In the genomic region with DNA sequence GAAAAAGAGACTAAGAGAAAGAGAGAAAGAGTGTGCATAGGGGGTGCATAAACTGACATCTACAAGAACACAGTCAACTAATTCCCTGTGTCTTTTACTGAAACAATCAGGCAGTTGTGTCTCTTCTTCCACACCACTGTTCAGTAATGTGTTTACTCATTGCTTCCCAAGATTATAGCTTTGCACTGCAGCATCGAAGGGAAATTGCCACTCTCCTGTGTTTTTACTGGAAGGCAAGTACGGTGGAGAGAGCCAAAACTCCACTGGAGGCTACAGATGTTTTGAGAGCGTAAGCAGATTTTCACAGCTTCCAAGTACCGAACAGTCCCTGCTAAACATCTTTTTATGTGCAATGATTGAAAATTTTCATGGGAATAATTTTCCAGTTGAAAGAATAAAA, we compare ENCODE assay signal across 15 cellular contexts.
DNase-seq lines count a peak whose midpoint lies in the region; ATAC-seq, FAIRE-seq and TF ChIP-seq lines count a peak whose summit lies in the region.
"Had no signal": no experiment of that assay in that cellular context is flagged by ENCODE, and none has a peak within 500 bp of the region (broad histone marks: within the 10 kb centered on the region; RNA-seq: fewer than 3 reads in every experiment).

No MANE protein-coding gene starts in this region.

- no peaks in the 10 kb centered on the region for H3K36me3 Mint-ChIP-seq in T-helper 2 cell treated with Interferon-gamma antibody and Interleukin-4, amounts not matched to agents 5 μg/mL and 100 μg/mL, for 36 hours (ENCODE audit: low read depth)

- H3K4me3 ChIP-seq in HepG2 (replicated peaks in 1 of 3; ENCODE audit: insufficient read depth in 1 of 3, low read depth in 2 of 3, low read length in 3 of 3) (no peak overlapping the region), right lobe of liver (no peak overlapping the region)
- H3K4me3 ChIP-seq: A549 had no signal

- H3K27ac ChIP-seq in HepG2 (ENCODE audit: extremely low read length, insufficient read depth, low read length) (no peak overlapping the region), right lobe of liver (no peak overlapping the region)
- H3K27ac ChIP-seq: A549 had no signal

- FAIRE-seq in HepG2 (lab: Jason Lieb, UNC), result no peak
- FAIRE-seq: A549 had no signal

- WGBS in HepG2 (ENCODE audit: low lambda C conversion rate), result 26% methylated on average over 4 of the region's 4 CpGs
- WGBS in right lobe of liver (ENCODE audit: insufficient coverage, low coverage, low lambda C conversion rate, missing lambda C conversion rate), result 55% methylated on average over 4 of the region's 4 CpGs

- H3K27me3 Mint-ChIP-seq in T-helper 2 cell treated with Interferon-gamma antibody and Interleukin-4, amounts not matched to agents 5 μg/mL and 100 μg/mL, for 36 hours (ENCODE audit: low read depth), result peaks cover 6% of the 10 kb centered on the region

- no peaks in the 10 kb centered on the region for H3K4me1 ChIP-seq in HepG2 (ENCODE audit: insufficient read depth, low read length)
- H3K4me1 ChIP-seq in right lobe of liver, result no peaks in the 10 kb centered on the region
- H3K4me1 ChIP-seq: A549 had no signal

- no peak overlapping the region for H3K27ac Mint-ChIP-seq in T-helper 2 cell treated with Interferon-gamma antibody and Interleukin-4, amounts not matched to agents 5 μg/mL and 100 μg/mL, for 36 hours
- H3K27ac Mint-ChIP-seq: activated T-helper 2 cell treated with anti-CD3 and anti-CD28 coated beads, Interferon-gamma antibody, Interleukin-2, Interleukin-4, amounts not matched to agents 10 μg/mL and 5 μg/mL and 100 μg/mL, durations not matched to agents 14 hours and 24 hours and 36 hours had no signal

- no peak for ATAC-seq in HepG2
- ATAC-seq in right lobe of liver, result no peak
- ATAC-seq: A549; activated CD4-positive, CD25-positive, alpha-beta regulatory T cell treated with anti-CD3 and anti-CD28 coated beads, Interleukin-2, amount 50 U/mL, for 24 hours had no signal

- no peaks in the 10 kb centered on the region for H3K4me1 Mint-ChIP-seq in T-helper 2 cell treated with Interferon-gamma antibody and Interleukin-4, amounts not matched to agents 5 μg/mL and 100 μg/mL, for 36 hours (ENCODE audit: low read depth)

- no peak for TF ChIP-seq POLR2A in HepG2 (IDR thresholded peaks at IDR 0.05; ENCODE audit: insufficient read depth in 1 of 2, low read depth in 2 of 2, low read length in 2 of 2)
- TF ChIP-seq POLR2A in right lobe of liver (IDR thresholded peaks at IDR 0.05), result no peak

- no peaks in the 10 kb centered on the region for H3K79me2 ChIP-seq in HepG2 (ENCODE audit: insufficient read depth, low read length)

- no peaks in the 10 kb centered on the region for H4K20me1 ChIP-seq in HepG2 (ENCODE audit: insufficient read depth, low read length)

- peak overlapping the region; percentile 50 for H2AFZ ChIP-seq in HepG2 (ENCODE audit: low read length)

- no peak overlapping the region for H3K9ac ChIP-seq in HepG2 (ENCODE audit: insufficient read depth, low read depth, low read length)

- H3K36me3 ChIP-seq in HepG2 (replicated peaks in 1 of 2; ENCODE audit: control insufficient read depth in 1 of 2, insufficient read depth in 2 of 2, low read length in 2 of 2), result no peaks in the 10 kb centered on the region
- no peaks in the 10 kb centered on the region for H3K36me3 ChIP-seq in right lobe of liver

- no peak for TF ChIP-seq EP300 in HepG2 (IDR thresholded peaks at IDR 0.05; ENCODE audit: low read depth in 2 of 2, low read length in 2 of 2)
- TF ChIP-seq EP300 in HepG2 (CRISPR knock-in tag; IDR thresholded peaks at IDR 0.05; ENCODE audit: borderline replicate concordance), result no peak

- in situ Hi-C loops in HepG2 (cut with HindIII; ENCODE audit: extremely low pct_ligation_motif_present, low pct_unique_long_range_greater_than_20kb), result no loop called here

- H3K9me3 Mint-ChIP-seq in T-helper 2 cell treated with Interferon-gamma antibody and Interleukin-4, amounts not matched to agents 5 μg/mL and 100 μg/mL, for 36 hours, result no peaks in the 10 kb centered on the region
- H3K9me3 Mint-ChIP-seq: activated T-helper 2 cell treated with anti-CD3 and anti-CD28 coated beads, Interferon-gamma antibody, Interleukin-2, Interleukin-4, amounts not matched to agents 10 μg/mL and 5 μg/mL and 100 μg/mL, durations not matched to agents 14 hours and 24 hours and 36 hours had no signal

- CTCF ChIA-PET in HepG2 (lab: Yijun Ruan, JAX; ENCODE audit: low intra/inter-chr PET ratio, low total read pairs), result no interaction called here

- no peak overlapping the region for H3K4me2 ChIP-seq in HepG2 (ENCODE audit: low read depth, low read length)
- H3K4me2 ChIP-seq: A549 had no signal

- H3K9me3 ChIP-seq in HepG2 (ENCODE audit: low read length), result no peaks in the 10 kb centered on the region
- H3K9me3 ChIP-seq in right lobe of liver, result no peaks in the 10 kb centered on the region
- H3K9me3 ChIP-seq: A549 had no signal

- DNase-seq in HepG2 (ENCODE audit: low spot score) (no peak), right lobe of liver (no peak), fibroblast of gingiva (ENCODE audit: low read depth) (peak; percentile 86), myocyte (ENCODE audit: low read depth) (peak; percentile 48), NCI-H1436 treated with DMSO at 0.1 percent for 48 hours (lab: John Stamatoyannopoulos, UW) (no peak), posterior cingulate gyrus (no peak)
- no peak for DNase-seq in T-helper 2 cell treated with Interferon-gamma antibody and Interleukin-4, amounts not matched to agents 5 μg/mL and 100 μg/mL, for 36 hours (ENCODE audit: low spot score)
- DNase-seq in stimulated activated CD4-positive, alpha-beta T cell treated with anti-CD3 and anti-CD28 coated beads, Interleukin-12 subunit alpha, Interleukin-12 subunit beta, amount 100 ng/mL, for 4 hours, result no peak
- DNase-seq: DMS79 treated with DMSO at 0.1 percent for 48 hours; NCI-H510A; SHP77; stimulated activated naive CD4-positive, alpha-beta T cell had no signal

- H3K27me3 ChIP-seq in HepG2 (ENCODE audit: control insufficient read depth in 1 of 2, insufficient read depth in 2 of 2, low read length in 2 of 2) (no peaks in the 10 kb centered on the region), right lobe of liver (no peaks in the 10 kb centered on the region)

- intact Hi-C loops in HepG2 (cut with micrococcal nuclease; ENCODE audit: unreplicated experiment), result no loop called here
- intact Hi-C loops in right lobe of liver (cut with DNase I), result no loop called here
- intact Hi-C loops in posterior cingulate gyrus (cut with DNase I), result no loop called here

- BruUV-seq in HepG2 (replicated peaks; lab: Mats Ljungman, UMichigan), result no TSS peak

- H3K4me3 Mint-ChIP-seq in T-helper 2 cell treated with Interferon-gamma antibody and Interleukin-4, amounts not matched to agents 5 μg/mL and 100 μg/mL, for 36 hours, result no peak overlapping the region

- TF ChIP-seq CTCF in HepG2 (CRISPR knock-in tag; IDR thresholded peaks at IDR 0.05) (no peak), right lobe of liver (IDR thresholded peaks at IDR 0.05) (no peak)

- POLR2A ChIA-PET in HepG2 (lab: Yijun Ruan, JAX), result no interaction called here

- no peak for TF ChIP-seq RAD21 in HepG2 (CRISPR knock-in tag; IDR thresholded peaks at IDR 0.05)

TF ChIP-seq in HepG2, 621 proteins besides CTCF, POLR2A, EP300 and RAD21:
- TF ChIP-seq RELA (CRISPR knock-in tag; IDR thresholded peaks at IDR 0.05), result no peak
- TF ChIP-seq, protein P1, sequence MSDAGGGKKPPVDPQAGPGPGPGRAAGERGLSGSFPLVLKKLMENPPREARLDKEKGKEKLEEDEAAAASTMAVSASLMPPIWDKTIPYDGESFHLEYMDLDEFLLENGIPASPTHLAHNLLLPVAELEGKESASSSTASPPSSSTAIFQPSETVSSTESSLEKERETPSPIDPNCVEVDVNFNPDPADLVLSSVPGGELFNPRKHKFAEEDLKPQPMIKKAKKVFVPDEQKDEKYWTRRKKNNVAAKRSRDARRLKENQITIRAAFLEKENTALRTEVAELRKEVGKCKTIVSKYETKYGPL (CRISPR knock-in tag; IDR thresholded peaks at IDR 0.05), result no peak
- TF ChIP-seq JDP2 (CRISPR knock-in tag; IDR thresholded peaks at IDR 0.05; ENCODE audit: borderline replicate concordance), result no peak
- TF ChIP-seq ETV5 (CRISPR knock-in tag; IDR thresholded peaks at IDR 0.05; ENCODE audit: borderline replicate concordance), result no peak
TF ChIP-seq in HepG2: peak in this region for 0.

Comparison
In these comparisons a context has a peak if more than half of its experiments do, and no peak if none do; other contexts are left out.
1. DNase-seq: peak in fibroblast of gingiva (single experiment) and myocyte (single experiment); none in HepG2 (single experiment), right lobe of liver (0 of 3), T-helper 2 cell treated with Interferon-gamma antibody and Interleukin-4, amounts not matched to agents 5 μg/mL and 100 μg/mL, for 36 hours (single experiment), NCI-H1436 treated with DMSO at 0.1 percent for 48 hours (single experiment), stimulated activated CD4-positive, alpha-beta T cell treated with anti-CD3 and anti-CD28 coated beads, Interleukin-12 subunit alpha, Interleukin-12 subunit beta, amount 100 ng/mL, for 4 hours (single experiment) and posterior cingulate gyrus (0 of 10).